Comparison of ENCODE assay signal across 15 cellular contexts in genomic region chr14:50050171-50050570, GRCh38.
DNase-seq lines count a peak whose midpoint lies in the region; ATAC-seq and TF ChIP-seq lines count a peak whose summit lies in the region.
"Had no signal": no experiment of that assay in that cellular context is flagged by ENCODE, and none has a peak within 500 bp of the region (broad histone marks: within the 10 kb centered on the region; RNA-seq: fewer than 3 reads in every experiment).

No MANE protein-coding gene starts in this region.

- H3K23ac ChIP-seq in IMR-90 (ENCODE audit: low read depth, low read length) = no peak overlapping the region

- ATAC-seq in IMR-90 (ENCODE audit: low read depth) = no peak
- no peak for ATAC-seq in naive thymus-derived CD8-positive, alpha-beta T cell
- ATAC-seq in activated CD8-positive, alpha-beta T cell treated with anti-CD3 and anti-CD28 coated beads, Interleukin-2, amount 10 ng/mL, durations not matched to agents 7 days and 5 days = no peak
- ATAC-seq: GM23338 had no signal

- no peaks in the 10 kb centered on the region for H4K20me1 ChIP-seq in IMR-90 (ENCODE audit: insufficient read depth, low read length)

- TF ChIP-seq RAD21 in IMR-90 (IDR thresholded peaks at IDR 0.05; ENCODE audit: low read length) = no peak

- H2BK15ac ChIP-seq in IMR-90 (ENCODE audit: low read depth, low read length) = no peak overlapping the region

- no peaks in the 10 kb centered on the region for H3K36me3 ChIP-seq in IMR-90 (ENCODE audit: control insufficient read depth, insufficient read depth, low read length)

- H3K36me3 Mint-ChIP-seq in dendritic cell treated with granulocyte-macrophage colony-stimulating factor and Interleukin-4, amounts not matched to agents 40 ng/mL and 50 ng/mL, for 4 days (ENCODE audit: low read depth) = peaks cover 5% of the 10 kb centered on the region
- H3K36me3 Mint-ChIP-seq in naive thymus-derived CD8-positive, alpha-beta T cell = peaks cover 4 to 21% (median 19%) of the 10 kb centered on the region in 3 donors
- H3K36me3 Mint-ChIP-seq in activated CD8-positive, alpha-beta T cell treated with anti-CD3 and anti-CD28 coated beads, Interleukin-2, amount 10 ng/mL, durations not matched to agents 7 days and 5 days (ENCODE audit: low read depth) = peaks cover 68% of the 10 kb centered on the region

- H3K27me3 ChIP-seq in IMR-90 (ENCODE audit: control insufficient read depth, insufficient read depth, low read length) = no peaks in the 10 kb centered on the region

- peak overlapping the region; percentile 2 for H3K27ac Mint-ChIP-seq in dendritic cell treated with granulocyte-macrophage colony-stimulating factor and Interleukin-4, amounts not matched to agents 40 ng/mL and 50 ng/mL, for 4 days
- peak overlapping the region in 7 of 10 donors; percentile 20 to 98 (median 43) for H3K27ac Mint-ChIP-seq in naive thymus-derived CD8-positive, alpha-beta T cell
- H3K27ac Mint-ChIP-seq in activated CD8-positive, alpha-beta T cell treated with anti-CD3 and anti-CD28 coated beads, Interleukin-2, amount 10 ng/mL, durations not matched to agents 7 days and 5 days = no peak overlapping the region
- H3K27ac Mint-ChIP-seq: GM23338 had no signal

- intact Hi-C loops in IMR-90 (cut with micrococcal nuclease) = no loop called here
- intact Hi-C loops in dendritic cell treated with granulocyte-macrophage colony-stimulating factor and Interleukin-4, amounts not matched to agents 40 ng/mL and 50 ng/mL, for 4 days (cut with micrococcal nuclease) = no loop called here

- no peak overlapping the region for H3K4me2 ChIP-seq in IMR-90 (ENCODE audit: low read depth, low read length)
- H3K4me2 ChIP-seq: GM23338 had no signal

- no peak overlapping the region for H4K5ac ChIP-seq in IMR-90 (ENCODE audit: low read depth, low read length)

- H3K4me3 Mint-ChIP-seq in dendritic cell treated with granulocyte-macrophage colony-stimulating factor and Interleukin-4, amounts not matched to agents 40 ng/mL and 50 ng/mL, for 4 days = no peak overlapping the region
- no peak overlapping the region for H3K4me3 Mint-ChIP-seq in naive thymus-derived CD8-positive, alpha-beta T cell
- no peak overlapping the region for H3K4me3 Mint-ChIP-seq in activated CD8-positive, alpha-beta T cell treated with anti-CD3 and anti-CD28 coated beads, Interleukin-2, amount 10 ng/mL, durations not matched to agents 7 days and 5 days
- H3K4me3 Mint-ChIP-seq: CD4-positive, alpha-beta T cell; GM23338 had no signal

- H3K56ac ChIP-seq in IMR-90 (ENCODE audit: extremely low read depth, insufficient read depth, low read length) = no peak overlapping the region

- H3K9me3 ChIP-seq in IMR-90 (ENCODE audit: control insufficient read depth, insufficient read depth, low read length) = no peaks in the 10 kb centered on the region

- CTCF ChIA-PET in IMR-90 (lab: Yijun Ruan, JAX) = no interaction called here
- CTCF ChIA-PET in activated CD8-positive, alpha-beta T cell treated with anti-CD3 and anti-CD28 coated beads, Interleukin-2, amount 10 ng/mL, durations not matched to agents 7 days and 5 days (lab: Charles Lee) = interaction anchor here (1.1 kb wide), 1 partner anchor 12 kb away, joined by 4 read pairs; no protein-coding TSS in a partner anchor

- POLR2A ChIA-PET in IMR-90 (lab: Charles Lee; ENCODE audit: unreplicated experiment) = no interaction called here
- POLR2A ChIA-PET in naive thymus-derived CD8-positive, alpha-beta T cell (lab: Charles Lee) = interaction anchor here (0.6 to 2.5 kb wide), 4 partner anchors 9 to 184 kb away, joined by 3 to 9 read pairs (median 4); no protein-coding TSS in a partner anchor
- POLR2A ChIA-PET in activated CD8-positive, alpha-beta T cell treated with anti-CD3 and anti-CD28 coated beads, Interleukin-2, amount 10 ng/mL, durations not matched to agents 7 days and 5 days (lab: Charles Lee) = interaction anchor here (1.1 to 1.7 kb wide), 3 partner anchors 10 to 47 kb away, joined by 3 to 5 read pairs (median 5); no protein-coding TSS in a partner anchor

- peak overlapping the region; percentile 40 for H2AK9ac ChIP-seq in IMR-90 (replicated peaks; ENCODE audit: low read depth, low read length, poor library complexity)

- H3K14ac ChIP-seq in IMR-90 (replicated peaks; ENCODE audit: low read depth, low read length) = no peak overlapping the region

- 86% methylated on average over 7 of the region's 14 CpGs; no CpG with 5 or more reads in 1 of the 2 experiments for WGBS in IMR-90 (ENCODE audit: extremely low coverage in 2 of 2, insufficient read length in 1 of 2), 2 experiments

- peak overlapping the region; percentile 43; the same call in 1 of the 2 replicates for H2AK5ac ChIP-seq in IMR-90 (ENCODE audit: low read depth, low read length)

- no peak overlapping the region for H3K27ac ChIP-seq in IMR-90 (ENCODE audit: insufficient read depth, low read length)
- H3K27ac ChIP-seq: C4-2B, HL-60 had no signal

- peaks cover 7% of the 10 kb centered on the region for H3K4me1 ChIP-seq in IMR-90 (ENCODE audit: control insufficient read depth, insufficient read depth, low read length)

- no peak overlapping the region for H2BK20ac ChIP-seq in IMR-90 (ENCODE audit: low read depth, low read length)

- dilution Hi-C loops in IMR-90 (cut with HindIII; ENCODE audit: low sequenced_read_pairs, unreplicated experiment) = no loop called here

- H3K79me1 ChIP-seq in IMR-90 (ENCODE audit: low read depth in 1 of 2, low read length in 2 of 2) = no peaks in the 10 kb centered on the region

- DNase-seq in IMR-90 = no peak
- no peak for DNase-seq in naive thymus-derived CD8-positive, alpha-beta T cell
- DNase-seq in COLO829 (ENCODE audit: low spot score) = no peak
- DNase-seq in NCI-H748 treated with DMSO at 0.1 percent for 48 hours (lab: John Stamatoyannopoulos, UW) = no peak
- DNase-seq in activated CD8-positive, alpha-beta T cell treated with anti-CD3 and anti-CD28 coated beads, Interleukin-2, amount 10 ng/mL, durations not matched to agents 7 days and 5 days = no peak
- DNase-seq: ACHN; CD4-positive, alpha-beta T cell; DMS153; DMS79; GDM1; HCEC 1CT had no signal

- no peak overlapping the region for H3K4me3 ChIP-seq in IMR-90 (ENCODE audit: insufficient read depth, low read depth, low read length)
- H3K4me3 ChIP-seq: GM23338 had no signal

- peaks cover 31% of the 10 kb centered on the region for H3K4me1 Mint-ChIP-seq in dendritic cell treated with granulocyte-macrophage colony-stimulating factor and Interleukin-4, amounts not matched to agents 40 ng/mL and 50 ng/mL, for 4 days (ENCODE audit: low read depth)
- peaks cover 32 to 52% (median 39%) of the 10 kb centered on the region in 4 donors for H3K4me1 Mint-ChIP-seq in naive thymus-derived CD8-positive, alpha-beta T cell
- peaks cover 48% of the 10 kb centered on the region for H3K4me1 Mint-ChIP-seq in activated CD8-positive, alpha-beta T cell treated with anti-CD3 and anti-CD28 coated beads, Interleukin-2, amount 10 ng/mL, durations not matched to agents 7 days and 5 days (ENCODE audit: low read depth)

- no TSS peak for BruUV-seq in IMR-90 (replicated peaks; lab: Mats Ljungman, UMichigan)

- no peak overlapping the region for H4K91ac ChIP-seq in IMR-90 (ENCODE audit: insufficient read depth, low read depth, low read length)

- no peak overlapping the region for H3K18ac ChIP-seq in IMR-90 (ENCODE audit: low read depth, low read length)

- no peaks in the 10 kb centered on the region for H3K27me3 Mint-ChIP-seq in dendritic cell treated with granulocyte-macrophage colony-stimulating factor and Interleukin-4, amounts not matched to agents 40 ng/mL and 50 ng/mL, for 4 days
- H3K27me3 Mint-ChIP-seq in naive thymus-derived CD8-positive, alpha-beta T cell = no peaks in the 10 kb centered on the region
- no peaks in the 10 kb centered on the region for H3K27me3 Mint-ChIP-seq in activated CD8-positive, alpha-beta T cell treated with anti-CD3 and anti-CD28 coated beads, Interleukin-2, amount 10 ng/mL, durations not matched to agents 7 days and 5 days (ENCODE audit: low read depth)
- H3K27me3 Mint-ChIP-seq: CD4-positive, alpha-beta T cell had no signal

- TF ChIP-seq POLR2A in IMR-90 (IDR thresholded peaks at IDR 0.05; ENCODE audit: low read depth, low read length) = no peak

- peaks cover 5% of the 10 kb centered on the region; the same call in 1 of the 2 replicates for H3K9me1 ChIP-seq in IMR-90 (ENCODE audit: insufficient read depth, low read length)

- TF ChIP-seq CTCF in IMR-90 (conservative IDR thresholded peaks at IDR 0.05; ENCODE audit: low read depth, low read length) = no peak

- in situ Hi-C loops in IMR-90 (cut with MboI; ENCODE audit: low sequenced_read_pairs) = no loop called here

- no peak overlapping the region for H3K4ac ChIP-seq in IMR-90 (ENCODE audit: low read depth, low read length)

- no peak overlapping the region for H2AFZ ChIP-seq in IMR-90 (replicated peaks; ENCODE audit: low read length, poor library complexity)
- H2AFZ ChIP-seq: GM23338 had no signal

- no peak overlapping the region for H4K8ac ChIP-seq in IMR-90 (ENCODE audit: low read depth in 2 of 2, low read length in 2 of 2)

- H2BK5ac ChIP-seq in IMR-90 (ENCODE audit: low read depth, low read length, poor library complexity, severe bottlenecking) = no peak overlapping the region

- H2BK120ac ChIP-seq in IMR-90 (ENCODE audit: low read depth, low read length) = no peak overlapping the region

- no peak overlapping the region for H3K9ac ChIP-seq in IMR-90 (ENCODE audit: low read depth, low read length)

- no peaks in the 10 kb centered on the region for H3K9me3 Mint-ChIP-seq in dendritic cell treated with granulocyte-macrophage colony-stimulating factor and Interleukin-4, amounts not matched to agents 40 ng/mL and 50 ng/mL, for 4 days
- H3K9me3 Mint-ChIP-seq in naive thymus-derived CD8-positive, alpha-beta T cell = peaks cover 0 to 4% (median 0%) of the 10 kb centered on the region in 9 donors
- no peaks in the 10 kb centered on the region for H3K9me3 Mint-ChIP-seq in activated CD8-positive, alpha-beta T cell treated with anti-CD3 and anti-CD28 coated beads, Interleukin-2, amount 10 ng/mL, durations not matched to agents 7 days and 5 days (ENCODE audit: insufficient read depth)
- H3K9me3 Mint-ChIP-seq: CD4-positive, alpha-beta T cell; GM23338 had no signal

TF ChIP-seq in IMR-90, 13 proteins besides CTCF, POLR2A, EP300 and RAD21 (continues in another document):
- TF ChIP-seq, protein P1, sequence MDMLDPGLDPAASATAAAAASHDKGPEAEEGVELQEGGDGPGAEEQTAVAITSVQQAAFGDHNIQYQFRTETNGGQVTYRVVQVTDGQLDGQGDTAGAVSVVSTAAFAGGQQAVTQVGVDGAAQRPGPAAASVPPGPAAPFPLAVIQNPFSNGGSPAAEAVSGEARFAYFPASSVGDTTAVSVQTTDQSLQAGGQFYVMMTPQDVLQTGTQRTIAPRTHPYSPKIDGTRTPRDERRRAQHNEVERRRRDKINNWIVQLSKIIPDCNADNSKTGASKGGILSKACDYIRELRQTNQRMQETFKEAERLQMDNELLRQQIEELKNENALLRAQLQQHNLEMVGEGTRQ (IDR thresholded peaks at IDR 0.05; ENCODE audit: low read depth, low read length) = no peak
- TF ChIP-seq MXI1 (IDR thresholded peaks at IDR 0.05; ENCODE audit: borderline replicate concordance, low read depth, low read length) = no peak
- TF ChIP-seq CHD1 (IDR thresholded peaks at IDR 0.05; ENCODE audit: low read depth, low read length) = no peak
- no peak for TF ChIP-seq RFX5 (IDR thresholded peaks at IDR 0.05; ENCODE audit: low read depth, low read length)
- TF ChIP-seq MAZ (IDR thresholded peaks at IDR 0.05; ENCODE audit: borderline replicate concordance, low read depth, low read length) = no peak
- no peak for TF ChIP-seq FOS (IDR thresholded peaks at IDR 0.05; ENCODE audit: low read depth, low read length)
